Comparison of ENCODE assay signal across 8 cellular contexts in the genomic region with DNA sequence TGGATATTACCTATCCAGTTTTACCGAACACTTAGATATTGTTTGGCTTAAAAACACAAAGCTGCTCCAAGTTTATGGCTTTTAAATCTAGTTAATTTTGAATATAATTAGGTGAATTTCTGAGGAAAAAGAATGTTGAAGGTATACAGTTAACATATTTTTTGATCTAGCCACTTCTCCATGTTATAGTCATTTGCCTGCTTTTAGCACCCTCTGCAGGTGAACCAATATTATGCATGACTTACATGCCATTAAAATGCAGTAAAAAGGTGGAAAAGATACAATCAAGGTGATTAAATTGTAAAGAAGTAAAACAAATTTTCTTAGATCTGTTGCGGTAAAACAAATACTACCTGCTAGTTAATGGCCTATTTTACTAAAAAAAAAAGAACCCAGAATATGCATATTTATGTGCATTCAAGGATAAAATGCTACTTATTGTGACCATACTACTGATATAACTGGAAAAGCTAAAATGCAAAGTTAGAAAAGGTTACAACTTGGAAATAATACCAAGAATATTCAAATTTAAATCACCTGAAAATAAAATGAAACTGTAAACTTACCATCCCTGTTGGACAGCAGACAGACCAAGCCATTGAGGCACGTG.
DNase-seq lines count a peak whose midpoint lies in the region; ATAC-seq and TF ChIP-seq lines count a peak whose summit lies in the region.

No MANE protein-coding gene starts in this region.

- H2BK12ac ChIP-seq in neuronal stem cell (ENCODE audit: low read length): no peak overlapping the region

- H2BK5ac ChIP-seq in neuronal stem cell (ENCODE audit: low read length): no peak overlapping the region

- ATAC-seq in activated T-cell treated with anti-CD3 and anti-CD28 coated beads, Interleukin-2, amount 50 U/mL, for 4 hours: no peak
- ATAC-seq in stimulated activated naive CD8-positive, alpha-beta T cell treated with anti-CD3 and anti-CD28 coated beads, Interleukin-15, amount 100 ng/mL, for 72 hours: no peak

- H3K9me3 ChIP-seq in neuronal stem cell (replicated peaks in 1 of 2; ENCODE audit: control insufficient read depth in 2 of 2, insufficient read depth in 1 of 2, low read depth in 1 of 2, low read length in 2 of 2): peaks cover 0 to under 1% of the 10 kb centered on the region in 2 donors

- H2AK5ac ChIP-seq in neuronal stem cell (ENCODE audit: low read depth, low read length): no peak overlapping the region

- in situ Hi-C loops in GM13976 (cut with MboI; ENCODE audit: low sequenced_read_pairs, unreplicated experiment): no loop called here

- peaks cover 2 to 74% of the 10 kb centered on the region in 2 donors for H3K36me3 ChIP-seq in neuronal stem cell (replicated peaks in 1 of 2; ENCODE audit: control insufficient read depth in 2 of 2, insufficient read depth in 2 of 2, low read length in 2 of 2)

- peaks cover 26% of the 10 kb centered on the region for H3K36me3 Mint-ChIP-seq in activated T-cell treated with anti-CD3 and anti-CD28 coated beads, Interleukin-2, amount 50 U/mL, for 4 hours (ENCODE audit: insufficient read depth)

- no CpG with 5 or more reads among the region's 3 CpGs for WGBS in neuronal stem cell (ENCODE audit: extremely low coverage in 2 of 2, insufficient read length in 2 of 2, insufficient replicate concordance in 1 of 2), 2 donors

- H3K27ac ChIP-seq in neuronal stem cell (replicated peaks; ENCODE audit: low read length): no peak overlapping the region

- peak; percentile 36 for DNase-seq in AML-193 (lab: John Stamatoyannopoulos, UW)
- peak; percentile 28 for DNase-seq in GM13976 (ENCODE audit: low spot score)
- DNase-seq in NCI-H460 (ENCODE audit: extremely low read depth, low read depth): peak; percentile 24
- peak; percentile 23 to 60 for DNase-seq in dermis microvascular lymphatic vessel endothelial cell (ENCODE audit: low read depth in 2 of 2)
- DNase-seq in neuronal stem cell (ENCODE audit: low spot score): peak; percentile 17
- DNase-seq in activated T-cell treated with anti-CD3 and anti-CD28 coated beads, Interleukin-2, amount 50 U/mL, for 4 hours: no peak
- DNase-seq in stimulated activated naive CD8-positive, alpha-beta T cell treated with anti-CD3 and anti-CD28 coated beads, Interleukin-15, amount 100 ng/mL, for 72 hours: no peak
- no peak for DNase-seq in cerebellum (ENCODE audit: low spot score)

- H3K18ac ChIP-seq in neuronal stem cell (ENCODE audit: low read length): no peak overlapping the region

- no peak overlapping the region for H4K8ac ChIP-seq in neuronal stem cell (ENCODE audit: low read depth, low read length)

- no peaks in the 10 kb centered on the region for H3K27me3 Mint-ChIP-seq in activated T-cell treated with anti-CD3 and anti-CD28 coated beads, Interleukin-2, amount 50 U/mL, for 4 hours (ENCODE audit: low read depth)
- no peaks in the 10 kb centered on the region for H3K27me3 Mint-ChIP-seq in stimulated activated naive CD8-positive, alpha-beta T cell treated with anti-CD3 and anti-CD28 coated beads, Interleukin-15, amount 100 ng/mL, for 72 hours

- no peak overlapping the region for H3K4me3 Mint-ChIP-seq in activated T-cell treated with anti-CD3 and anti-CD28 coated beads, Interleukin-2, amount 50 U/mL, for 4 hours
- no peak overlapping the region for H3K4me3 Mint-ChIP-seq in stimulated activated naive CD8-positive, alpha-beta T cell treated with anti-CD3 and anti-CD28 coated beads, Interleukin-15, amount 100 ng/mL, for 72 hours

- no peaks in the 10 kb centered on the region for H3K4me1 Mint-ChIP-seq in activated T-cell treated with anti-CD3 and anti-CD28 coated beads, Interleukin-2, amount 50 U/mL, for 4 hours (ENCODE audit: low read depth)
- H3K4me1 Mint-ChIP-seq in stimulated activated naive CD8-positive, alpha-beta T cell treated with anti-CD3 and anti-CD28 coated beads, Interleukin-15, amount 100 ng/mL, for 72 hours: no peaks in the 10 kb centered on the region

- no peak overlapping the region for H3K27ac Mint-ChIP-seq in stimulated activated naive CD8-positive, alpha-beta T cell treated with anti-CD3 and anti-CD28 coated beads, Interleukin-15, amount 100 ng/mL, for 72 hours

- H3K4me2 ChIP-seq in neuronal stem cell (ENCODE audit: insufficient read depth, low read length, poor library complexity, severe bottlenecking): no peak overlapping the region

- H2BK120ac ChIP-seq in neuronal stem cell (ENCODE audit: low read depth, low read length): no peak overlapping the region

- H3K4ac ChIP-seq in neuronal stem cell (ENCODE audit: low read length): no peak overlapping the region

- H3K23ac ChIP-seq in neuronal stem cell (ENCODE audit: low read depth, low read length, poor library complexity): no peak overlapping the region

- H2BK15ac ChIP-seq in neuronal stem cell (ENCODE audit: low read length): no peak overlapping the region

- no peaks in the 10 kb centered on the region for H3K4me1 ChIP-seq in neuronal stem cell (ENCODE audit: control insufficient read depth in 2 of 2, insufficient read depth in 1 of 2, low read depth in 1 of 2, low read length in 2 of 2)

- no peaks in the 10 kb centered on the region for H3K27me3 ChIP-seq in neuronal stem cell (ENCODE audit: control insufficient read depth in 3 of 3, insufficient read depth in 3 of 3, low read depth in 1 of 3, low read length in 3 of 3)

- no peak overlapping the region for H4K91ac ChIP-seq in neuronal stem cell (ENCODE audit: low read depth, low read length, poor library complexity)

- no peaks in the 10 kb centered on the region for H3K79me1 ChIP-seq in neuronal stem cell (ENCODE audit: low read depth, low read length)

- H3K9me3 Mint-ChIP-seq in activated T-cell treated with anti-CD3 and anti-CD28 coated beads, Interleukin-2, amount 50 U/mL, for 4 hours: no peaks in the 10 kb centered on the region
- H3K9me3 Mint-ChIP-seq in stimulated activated naive CD8-positive, alpha-beta T cell treated with anti-CD3 and anti-CD28 coated beads, Interleukin-15, amount 100 ng/mL, for 72 hours: no peaks in the 10 kb centered on the region

- TF ChIP-seq CTCF in GM13976 (IDR thresholded peaks at IDR 0.05; ENCODE audit: borderline replicate concordance, control extremely low read depth, extremely low read depth, insufficient read depth, missing control alignments): peak; percentile 30

- no peak overlapping the region for H3K4me3 ChIP-seq in neuronal stem cell (ENCODE audit: low read length in 2 of 2)

- H2AFZ ChIP-seq in neuronal stem cell (ENCODE audit: low read length): no peak overlapping the region

- H3K14ac ChIP-seq in neuronal stem cell (ENCODE audit: low read length): no peak overlapping the region

- no peak overlapping the region for H3K9ac ChIP-seq in neuronal stem cell (ENCODE audit: low read depth, low read length, poor library complexity)

Comparison
In these comparisons a context has a peak if more than half of its experiments do, and no peak if none do; other contexts are left out.
1. DNase-seq: peak in AML-193 (2 of 2), GM13976 (single experiment), NCI-H460 (single experiment), dermis microvascular lymphatic vessel endothelial cell (2 of 2) and neuronal stem cell (single experiment); none in activated T-cell treated with anti-CD3 and anti-CD28 coated beads, Interleukin-2, amount 50 U/mL, for 4 hours (single experiment), stimulated activated naive CD8-positive, alpha-beta T cell treated with anti-CD3 and anti-CD28 coated beads, Interleukin-15, amount 100 ng/mL, for 72 hours (0 of 2) and cerebellum (single experiment).